8 cellular contexts compared by ENCODE assay signal in genomic region chr1:98323906-98324358, GRCh38.
DNase-seq lines count a peak whose midpoint lies in the region; ATAC-seq and TF ChIP-seq lines count a peak whose summit lies in the region.

No MANE protein-coding gene starts in this region.

- TF ChIP-seq POLR2A in testis (IDR thresholded peaks at IDR 0.05): no peak

- DNase-seq in AG09309 (ENCODE audit: low read depth): peak; percentile 98
- peak; percentile 66 for DNase-seq in KBM-7
- DNase-seq in amniotic epithelial cell (ENCODE audit: low read depth): peak; percentile 97
- DNase-seq in left colon: peak in 1 of 2 donors; percentile 7
- DNase-seq in testis: no peak
- no peak for DNase-seq in NCI-H82 (lab: John Stamatoyannopoulos, UW)
- DNase-seq in NCI-H1417 (lab: John Stamatoyannopoulos, UW): no peak

- H3K4me3 ChIP-seq in AG09309 (ENCODE audit: control insufficient read depth, low read depth, low read length) (no peak overlapping the region), testis (no peak overlapping the region)

- intact Hi-C loops in left colon (cut with DNase I, micrococcal nuclease): no loop called here
- intact Hi-C loops in testis (cut with DNase I; ENCODE audit: low total_unique reads): no loop called here

- ATAC-seq in left colon (peak; percentile 55), GM18868 (IDR thresholded peaks at IDR 0.05; ENCODE audit: unreplicated experiment) (no peak)

- no peaks in the 10 kb centered on the region for H3K4me1 ChIP-seq in testis

- no peak overlapping the region for H3K27ac ChIP-seq in testis

- 49 to 55% methylated on average over 3 of the region's 3 CpGs for WGBS in testis, 2 donors

- no peaks in the 10 kb centered on the region for H3K36me3 ChIP-seq in testis (ENCODE audit: low read depth, missing control alignments)

- H3K9me3 ChIP-seq in testis: no peaks in the 10 kb centered on the region

- no peaks in the 10 kb centered on the region for H3K27me3 ChIP-seq in testis

- TF ChIP-seq CTCF in AG09309 (IDR thresholded peaks at IDR 0.05; ENCODE audit: control insufficient read depth, insufficient read depth, low read depth, low read length, missing control alignments) (no peak), testis (IDR thresholded peaks at IDR 0.05) (no peak)

- in situ Hi-C loops in KBM-7 (cut with MboI; ENCODE audit: low pct_unique_long_range_greater_than_20kb, low sequenced_read_pairs): no loop called here

Comparison
In these comparisons a context has a peak if more than half of its experiments do, and no peak if none do; other contexts are left out.
1. DNase-seq: peak in AG09309 (single experiment), KBM-7 (single experiment) and amniotic epithelial cell (single experiment); none in testis (single experiment), NCI-H82 (single experiment) and NCI-H1417 (0 of 3).